ENCODE assay signal across 7 cellular contexts in the genomic region with DNA sequence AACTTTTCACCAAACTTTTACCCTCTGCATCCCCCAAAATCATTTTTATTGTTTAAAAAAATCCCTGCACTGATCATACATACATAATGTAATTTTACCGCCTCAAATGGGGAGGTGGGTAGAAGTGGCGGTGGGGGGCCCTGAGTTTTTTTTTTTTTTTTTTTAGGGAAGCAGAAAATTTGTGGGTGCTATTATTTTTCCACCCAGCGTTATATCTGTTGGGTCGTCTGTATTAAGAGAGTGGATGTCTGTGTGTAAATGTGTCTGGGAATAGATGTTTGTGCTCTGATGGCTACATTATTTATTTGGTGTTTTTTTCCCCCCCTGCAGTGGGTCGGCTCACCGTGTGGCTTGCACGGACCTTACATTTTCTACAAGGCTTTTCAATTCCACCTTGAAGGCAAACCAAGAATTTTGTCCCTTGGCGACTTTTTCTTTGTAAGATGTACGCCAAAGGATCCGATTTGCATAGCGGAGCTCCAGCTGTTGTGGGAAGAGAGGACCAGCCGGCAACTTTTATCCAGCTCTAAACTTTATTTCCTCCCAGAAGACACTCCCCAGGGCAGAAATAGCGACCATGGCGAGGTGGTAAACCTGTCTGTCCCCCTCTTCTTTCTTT. TPM values are rescaled to one million over a fixed set of nuclear protein-coding genes. Genes with fewer than 3 reads are reported as not detected.
DNase-seq lines count a peak whose midpoint lies in the region; TF ChIP-seq lines count a peak whose summit lies in the region.

No MANE protein-coding gene starts in this region.

- DNase-seq in NCI-H345 treated with DMSO at 0.1 percent for 48 hours (lab: John Stamatoyannopoulos, UW; ENCODE audit: unreplicated experiment) = peak; percentile 41
- DNase-seq in chondrocyte (ENCODE audit: low spot score) = no peak
- DNase-seq in lower leg skin (ENCODE audit: low spot score in 2 of 2) = peak in 1 of 2 donors; percentile 19
- DNase-seq in tibial nerve (ENCODE audit: low spot score in 2 of 2) = no peak
- DNase-seq in NCI-H1105 (lab: John Stamatoyannopoulos, UW) = no peak
- DNase-seq in HuH-7 (ENCODE audit: low spot score) = no peak

- H3K27me3 Mint-ChIP-seq in chondrocyte (ENCODE audit: low read depth) = no peaks in the 10 kb centered on the region

- peak overlapping the region; percentile 71 to 98 (median 92) for H3K27ac ChIP-seq in tibial nerve

- TF ChIP-seq POLR2A in GM10847 (IDR thresholded peaks at IDR 0.05; ENCODE audit: extremely low read depth, insufficient read length) = peak; percentile 3
- TF ChIP-seq POLR2A in lower leg skin (IDR thresholded peaks at IDR 0.05) = no peak
- TF ChIP-seq POLR2A in tibial nerve (IDR thresholded peaks at IDR 0.05) = no peak

- H3K4me1 ChIP-seq in tibial nerve = peaks cover 0 to 47% (median 20%) of the 10 kb centered on the region in 4 donors

- TF ChIP-seq EP300 in tibial nerve (IDR thresholded peaks at IDR 0.05) = no peak

- no peaks in the 10 kb centered on the region for H3K36me3 Mint-ChIP-seq in chondrocyte (ENCODE audit: low read depth)

- H3K9me3 ChIP-seq in tibial nerve = no peaks in the 10 kb centered on the region

- WGBS in lower leg skin, 2 donors = 0 to 1% methylated on average over 14 of the region's 14 CpGs
- 1% methylated on average over 14 of the region's 14 CpGs for WGBS in tibial nerve, 2 donors

- intact Hi-C loops in lower leg skin (cut with DNase I; ENCODE audit: low total_unique reads) = no loop called here

- H3K4me1 Mint-ChIP-seq in chondrocyte (ENCODE audit: low read depth) = peaks cover 51% of the 10 kb centered on the region

- peak overlapping the region; percentile 88 for H3K4me3 Mint-ChIP-seq in chondrocyte (ENCODE audit: unreplicated experiment)

- no peaks in the 10 kb centered on the region for H3K36me3 ChIP-seq in tibial nerve

- no peak for TF ChIP-seq CTCF in chondrocyte (IDR thresholded peaks at IDR 0.05)
- no peak for TF ChIP-seq CTCF in lower leg skin (IDR thresholded peaks at IDR 0.05)
- no peak for TF ChIP-seq CTCF in tibial nerve (IDR thresholded peaks at IDR 0.05)

- H3K27me3 ChIP-seq in tibial nerve = no peaks in the 10 kb centered on the region

- H3K4me3 ChIP-seq in lower leg skin (ENCODE audit: low read depth, poor library complexity, severe bottlenecking) (peak overlapping the region; percentile 64), tibial nerve (peak overlapping the region; percentile 60 to 93 (median 82))

- H3K27ac Mint-ChIP-seq in chondrocyte (ENCODE audit: unreplicated experiment) = peak overlapping the region; percentile 99

- no peaks in the 10 kb centered on the region for H3K9me3 Mint-ChIP-seq in chondrocyte (ENCODE audit: low read depth)

RNA-seq across cellular contexts. Expression of gene ARID5B, which starts 0.4 kb away (rescaled TPM):
- 75.2 to 95.2 TPM (median 93.6 TPM) in 3 replicates for total RNA-seq in chondrocyte
- 100 to 1,000 TPM in 1 of 4 donors, 10 to 100 TPM in 3; 47.2 to 127 (median 62.8) TPM for total RNA-seq in lower leg skin
- total RNA-seq in tibial nerve = 10 to 100 TPM; 47.4 to 82.2 (median 62.6) TPM
